ENCODE assay signal across 22 cellular contexts in the genomic region with DNA sequence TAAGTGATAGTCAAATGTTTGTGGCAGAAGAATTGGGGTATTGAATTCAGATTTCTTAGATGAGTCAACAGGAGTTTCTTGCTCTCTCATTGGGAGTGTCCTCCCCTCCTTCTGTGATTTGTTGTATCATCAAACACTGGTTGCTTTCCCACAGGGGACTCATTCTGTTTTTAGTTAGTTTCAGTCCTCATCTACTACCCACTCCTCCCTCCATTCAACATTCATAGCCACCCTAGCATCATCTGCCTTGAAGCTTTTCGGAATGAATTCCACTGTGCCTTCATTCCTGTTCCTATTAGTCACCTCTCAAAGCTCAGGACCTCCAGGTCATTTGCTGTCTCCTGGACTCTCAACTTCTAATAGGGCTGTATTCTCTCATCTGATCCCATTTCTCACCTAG. TPM values are rescaled to one million over a fixed set of nuclear protein-coding genes. Genes with fewer than 3 reads are reported as not detected.
A peak's percentile ranks its signal among the peaks of the same experiment; 100 is the strongest.
DNase-seq lines count a peak whose midpoint lies in the region; ATAC-seq and TF ChIP-seq lines count a peak whose summit lies in the region.
"Had no signal": no experiment of that assay in that cellular context is flagged by ENCODE, and none has a peak within 500 bp of the region (broad histone marks: within the 10 kb centered on the region; RNA-seq: fewer than 3 reads in every experiment).

No MANE protein-coding gene starts in this region.

- ATAC-seq in GM19463 (IDR thresholded peaks at IDR 0.05; ENCODE audit: unreplicated experiment): peak; percentile 78
- peak; percentile 47 for ATAC-seq in HG03520 (IDR thresholded peaks at IDR 0.05; ENCODE audit: unreplicated experiment)
- peak; percentile 76 for ATAC-seq in foreskin keratinocyte
- no peak for ATAC-seq in HG03469 (IDR thresholded peaks at IDR 0.05; ENCODE audit: unreplicated experiment)
- ATAC-seq in GM19035 (IDR thresholded peaks at IDR 0.05; ENCODE audit: unreplicated experiment): no peak
- ATAC-seq: effector memory CD8-positive, alpha-beta T cell; heart left ventricle; left lung; natural killer cell had no signal

- H3K4me1 ChIP-seq in foreskin keratinocyte: no peaks in the 10 kb centered on the region
- H3K4me1 ChIP-seq in Karpas-422 (ENCODE audit: low read length): no peaks in the 10 kb centered on the region
- H3K4me1 ChIP-seq: breast epithelium, left lung had no signal

- H3K4me3 ChIP-seq in Karpas-422 (ENCODE audit: low read length): no peak overlapping the region
- no peak overlapping the region for H3K4me3 ChIP-seq in H7 (ENCODE audit: insufficient read depth, low read depth, low read length)
- H3K4me3 ChIP-seq: breast epithelium, heart left ventricle, left lung had no signal

- no peak overlapping the region for H3K9ac ChIP-seq in Karpas-422 (ENCODE audit: low read length)

- H3K27me3 ChIP-seq in foreskin keratinocyte: no peaks in the 10 kb centered on the region
- no peaks in the 10 kb centered on the region for H3K27me3 ChIP-seq in Karpas-422 (ENCODE audit: low read length)
- no peaks in the 10 kb centered on the region for H3K27me3 ChIP-seq in H7 (ENCODE audit: control insufficient read depth, insufficient read depth, low read length)
- H3K27me3 ChIP-seq: BE2C, breast epithelium, heart left ventricle, left lung had no signal

- H3K4me2 ChIP-seq in Karpas-422 (ENCODE audit: low read depth, low read length, poor library complexity, severe bottlenecking): no peak overlapping the region

- H2AFZ ChIP-seq in Karpas-422 (ENCODE audit: low read length): no peak overlapping the region

- no peak for TF ChIP-seq CTCF in foreskin keratinocyte (conservative IDR thresholded peaks at IDR 0.05)

- no peaks in the 10 kb centered on the region for H3K9me3 ChIP-seq in Karpas-422 (ENCODE audit: low read length)
- H3K9me3 ChIP-seq: BE2C, breast epithelium, heart left ventricle, left lung had no signal

- no peaks in the 10 kb centered on the region for H4K20me1 ChIP-seq in Karpas-422 (ENCODE audit: insufficient read depth, low read depth, low read length)

- no peaks in the 10 kb centered on the region for H3K9me2 ChIP-seq in Karpas-422 (replicated peaks; ENCODE audit: insufficient read depth, low read length)

- no peaks in the 10 kb centered on the region for H3K36me3 ChIP-seq in Karpas-422 (ENCODE audit: insufficient read depth, low read length)
- H3K36me3 ChIP-seq in H7 (replicated peaks; ENCODE audit: control insufficient read depth, insufficient read depth, low read length): no peaks in the 10 kb centered on the region
- H3K36me3 ChIP-seq: BE2C, breast epithelium, heart left ventricle, left lung had no signal

- no peaks in the 10 kb centered on the region for H3K79me2 ChIP-seq in Karpas-422 (ENCODE audit: low read length)

- DNase-seq in ELR (ENCODE audit: low read depth) (peak; percentile 36), foreskin keratinocyte (peak; percentile 28 to 46), Karpas-422 (no peak), H7 (no peak)
- DNase-seq: activated CD4-positive, alpha-beta T cell treated with anti-CD3 and anti-CD28 coated beads, Interleukin-2, amount 50 U/mL, for 48 hours; activated gamma-delta T cell treated with Interleukin-2 at 50 U/mL for 16 hours; BE2C; DMS53; effector memory CD8-positive, alpha-beta T cell; heart left ventricle; HFFc6; Kasumi-1; left lung; natural killer cell; NCI-H2029; retina; T-helper 9 cell had no signal

- H3K27ac ChIP-seq in foreskin keratinocyte (no peak overlapping the region), Karpas-422 (ENCODE audit: low read length) (no peak overlapping the region)
- H3K27ac ChIP-seq: breast epithelium, heart left ventricle, left lung had no signal

RNA-seq across cellular contexts. Expression of gene RAB38, which starts 31.5 kb away (rescaled TPM):
- 57.5 and 75.2 TPM in 2 replicates for total RNA-seq in foreskin keratinocyte
- 47.0 and 70.7 TPM in 2 replicates for polyA plus RNA-seq in foreskin keratinocyte
- 0.97 and 2.6 TPM in 2 replicates for total RNA-seq in Karpas-422 (2014; rRNA removed; shearing (Covaris generic); ENCODE audit: low replicate concordance)
- 17.0 and 20.4 TPM in 2 replicates for total RNA-seq in H7 (2014; rRNA removed; shearing (Covaris generic))

Comparison
In these comparisons a context has a peak if more than half of its experiments do, and no peak if none do; other contexts are left out.
1. DNase-seq: peak in ELR (single experiment) and foreskin keratinocyte (2 of 2); none in Karpas-422 (single experiment) and H7 (single experiment).
2. ATAC-seq: peak in GM19463 (single experiment), HG03520 (single experiment) and foreskin keratinocyte (single experiment); none in HG03469 (single experiment) and GM19035 (single experiment).